In genomic region chrX:115616943-115617563, GRCh38 we compare ENCODE assay signal across 8 cellular contexts. TPM values are rescaled to one million over a fixed set of nuclear protein-coding genes. Genes with fewer than 3 reads are reported as not detected.
A peak's percentile ranks its signal among the peaks of the same experiment; 100 is the strongest.
DNase-seq lines count a peak whose midpoint lies in the region; ATAC-seq, FAIRE-seq and TF ChIP-seq lines count a peak whose summit lies in the region.

No MANE protein-coding gene starts in this region.

- H3K9me3 Mint-ChIP-seq in activated naive CD4-positive, alpha-beta T cell treated with anti-CD3 and anti-CD28 coated beads for 36 hours, result no peaks in the 10 kb centered on the region

- H3K4me3 ChIP-seq in cardiac fibroblast (replicated peaks in 1 of 2; ENCODE audit: low read depth in 2 of 2, low read length in 2 of 2), result no peak overlapping the region

- intact Hi-C loops in activated naive CD4-positive, alpha-beta T cell treated with anti-CD3 and anti-CD28 coated beads for 36 hours (cut with micrococcal nuclease), result no loop called here

- no peaks in the 10 kb centered on the region for H3K27me3 Mint-ChIP-seq in activated naive CD4-positive, alpha-beta T cell treated with anti-CD3 and anti-CD28 coated beads for 36 hours (ENCODE audit: low read depth)

- no peak overlapping the region for H3K4me3 Mint-ChIP-seq in activated naive CD4-positive, alpha-beta T cell treated with anti-CD3 and anti-CD28 coated beads for 36 hours

- peak; percentile 62 for FAIRE-seq in A204.1 (lab: Jason Lieb, UNC)

- peaks cover 2% of the 10 kb centered on the region for H3K4me1 Mint-ChIP-seq in activated naive CD4-positive, alpha-beta T cell treated with anti-CD3 and anti-CD28 coated beads for 36 hours (ENCODE audit: low read depth)

- no peak overlapping the region for H3K27ac Mint-ChIP-seq in activated naive CD4-positive, alpha-beta T cell treated with anti-CD3 and anti-CD28 coated beads for 36 hours

- DNase-seq in cardiac fibroblast (ENCODE audit: low read depth in 2 of 2), result peak; percentile 20 to 76
- DNase-seq in renal cortical epithelial cell (ENCODE audit: low read depth), result peak; percentile 76
- no peak for DNase-seq in RKO (ENCODE audit: low spot score)
- DNase-seq in HUDEP-2 (lab: John Stamatoyannopoulos, UW; ENCODE audit: unreplicated experiment in 76 of 76), result no peak
- DNase-seq in activated naive CD4-positive, alpha-beta T cell treated with anti-CD3 and anti-CD28 coated beads for 36 hours, result no peak

- no peak for TF ChIP-seq CTCF in cardiac fibroblast (IDR thresholded peaks at IDR 0.05; ENCODE audit: low read depth, low read length)

- H3K36me3 Mint-ChIP-seq in activated naive CD4-positive, alpha-beta T cell treated with anti-CD3 and anti-CD28 coated beads for 36 hours (ENCODE audit: low read depth), result no peaks in the 10 kb centered on the region

- ATAC-seq in GM19372 (IDR thresholded peaks at IDR 0.05; ENCODE audit: low read depth, unreplicated experiment) (peak; percentile 98), HG03432 (IDR thresholded peaks at IDR 0.05; ENCODE audit: unreplicated experiment) (peak; percentile 98)

- CTCF ChIA-PET in activated naive CD4-positive, alpha-beta T cell treated with anti-CD3 and anti-CD28 coated beads for 36 hours (lab: Charles Lee), result no interaction called here

RNA-seq across cellular contexts. Expression of gene PLS3, which starts 56.1 kb away (rescaled TPM):
- 285 and 399 TPM in 2 replicates for total RNA-seq in renal cortical epithelial cell
- 1 to 10 TPM in 1 of 2 experiments, under 1 TPM in 1; 0.81 to 1.3 TPM for total RNA-seq in activated naive CD4-positive, alpha-beta T cell treated with anti-CD3 and anti-CD28 coated beads for 36 hours

Comparison
In these comparisons a context has a peak if more than half of its experiments do, and no peak if none do; other contexts are left out.
1. DNase-seq: peak in cardiac fibroblast (2 of 2) and renal cortical epithelial cell (single experiment); none in RKO (single experiment), HUDEP-2 (0 of 76) and activated naive CD4-positive, alpha-beta T cell treated with anti-CD3 and anti-CD28 coated beads for 36 hours (single experiment).
2. RNA of gene PLS3, which starts 56.1 kb away (total RNA-seq): 285 to 399 TPM in renal cortical epithelial cell; 0.81 to 1.3 TPM in activated naive CD4-positive, alpha-beta T cell treated with anti-CD3 and anti-CD28 coated beads for 36 hours; every median in the first group is over 100 times any median in the second.